8 cellular contexts compared by ENCODE assay signal in the genomic region with DNA sequence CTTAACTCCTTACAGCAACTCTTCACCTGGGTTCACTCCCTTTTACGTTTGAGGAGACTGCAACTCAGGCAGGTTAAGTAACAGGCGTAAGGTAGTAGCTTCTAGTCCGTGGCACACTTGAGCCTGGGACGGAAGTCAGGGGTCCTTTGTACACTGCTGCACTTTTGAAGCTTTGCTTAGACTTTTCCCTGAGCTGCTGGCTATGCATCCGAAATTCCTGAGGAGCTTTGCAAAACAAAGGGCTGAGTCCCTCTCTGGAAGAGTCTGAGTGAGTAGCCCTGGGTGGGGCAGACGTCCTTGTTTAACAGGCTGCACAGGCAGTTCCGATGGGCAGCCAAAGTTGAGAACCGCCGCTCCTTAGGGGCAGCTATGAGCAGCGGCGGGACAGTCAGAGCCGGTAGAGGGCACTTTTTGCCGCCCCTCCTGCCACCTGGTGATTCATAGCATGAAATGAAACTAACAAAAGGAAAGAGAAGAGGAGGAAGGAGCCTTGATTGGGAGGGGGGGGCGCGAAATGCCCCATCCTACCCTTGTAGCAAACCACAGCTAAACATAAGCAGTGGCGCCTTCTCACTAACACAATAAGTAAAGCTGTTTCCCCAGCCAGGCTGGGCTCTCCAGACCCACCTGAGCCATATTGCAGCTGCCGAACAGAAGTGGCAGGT. TPM values are rescaled to one million over a fixed set of nuclear protein-coding genes. Genes with fewer than 3 reads are reported as not detected.
DNase-seq lines count a peak whose midpoint lies in the region; ATAC-seq, FAIRE-seq and TF ChIP-seq lines count a peak whose summit lies in the region.

No MANE protein-coding gene starts in this region.

- intact Hi-C loops in heart left ventricle (cut with DNase I), result loop anchor here in 4 of 10 donors (2.0 to 5.0 kb wide), 4 partner anchors 35 to 52 kb away; a partner anchor contains a TSS
- intact Hi-C loops in psoas muscle (cut with DNase I), result loop anchor here in 1 of 2 donors (5.0 kb wide), 1 partner anchor 217 kb away; no protein-coding TSS in a partner anchor

- no peaks in the 10 kb centered on the region for H3K27me3 ChIP-seq in heart left ventricle
- H3K27me3 ChIP-seq in psoas muscle (ENCODE audit: insufficient read depth in 3 of 3, low read length in 2 of 3), result no peaks in the 10 kb centered on the region

- H3K27ac ChIP-seq in heart left ventricle, result peak overlapping the region in 11 of 12 donors; percentile 28 to 98 (median 94)
- H3K27ac ChIP-seq in psoas muscle, result peak overlapping the region; percentile 94

- in situ Hi-C loops in SK-MEL-5 (cut with HindIII; ENCODE audit: low pct_unique_long_range_greater_than_20kb, low sequenced_read_pairs), result no loop called here

- H3K9me3 ChIP-seq in heart left ventricle (no peaks in the 10 kb centered on the region), psoas muscle (no peaks in the 10 kb centered on the region)

- CTCF ChIA-PET in AG04449 (lab: Yijun Ruan, JAX), result interaction anchor here (0.9 to 5.0 kb wide), 15 partner anchors 8 to 339 kb away, joined by 3 to 40 read pairs (median 5); a partner anchor contains a TSS

- 7 to 9% (median 7%) methylated on average over 16 to 17 of the region's 17 CpGs for WGBS in heart left ventricle, 4 donors
- 6 to 7% (median 6%) methylated on average over 17 of the region's 17 CpGs for WGBS in psoas muscle, 3 donors

- peak overlapping the region; percentile 86 for H3K4me3 ChIP-seq in AG04449 (ENCODE audit: low read depth, low read length)
- H3K4me3 ChIP-seq in heart left ventricle, result peak overlapping the region; percentile 64 to 95 (median 81)
- peak overlapping the region; percentile 96 for H3K4me3 ChIP-seq in psoas muscle

- FAIRE-seq in urothelium cell line (lab: Jason Lieb, UNC), result no peak

- ATAC-seq in GM18861 (IDR thresholded peaks at IDR 0.05; ENCODE audit: unreplicated experiment) (peak; percentile 33), HG03108 (IDR thresholded peaks at IDR 0.05; ENCODE audit: unreplicated experiment) (peak; percentile 50), heart left ventricle (peak; percentile 48 to 62 (median 58)), psoas muscle (peak; percentile 52 to 67 (median 58))

- no peak for DNase-seq in AG04449 (ENCODE audit: low read depth, low spot score)
- DNase-seq in SK-MEL-5 (ENCODE audit: low read depth, low spot score), result peak; percentile 30
- DNase-seq in activated naive CD4-positive, alpha-beta T cell treated with anti-CD3 and anti-CD28 coated beads, Interleukin-2, amount 50 U/mL, for 16 hours, result peak; percentile 72
- peak in 4 of 5 donors; percentile 58 to 75 (median 66) for DNase-seq in heart left ventricle
- peak; percentile 65 to 81 for DNase-seq in psoas muscle
- peak; percentile 81 for DNase-seq in urothelium cell line (ENCODE audit: low spot score)

- peaks cover 0 to 10% (median 7%) of the 10 kb centered on the region in 9 donors for H3K36me3 ChIP-seq in heart left ventricle
- H3K36me3 ChIP-seq in psoas muscle (ENCODE audit: insufficient read depth in 1 of 2, low read depth in 1 of 2), result peaks cover under 1 to 8% of the 10 kb centered on the region in 2 donors

- TF ChIP-seq POLR2A in heart left ventricle (IDR thresholded peaks at IDR 0.05), result no peak

- TF ChIP-seq CTCF in AG04449 (IDR thresholded peaks at IDR 0.05; ENCODE audit: insufficient read depth, low read length, missing control alignments) (peak; percentile 51), heart left ventricle (IDR thresholded peaks at IDR 0.05) (peak in 10 of 12 donors; percentile 5 to 55 (median 38)), psoas muscle (IDR thresholded peaks at IDR 0.05) (peak; percentile 32)

- POLR2A ChIA-PET in AG04449 (lab: Yijun Ruan, JAX), result interaction anchor here (0.7 to 1.0 kb wide), 2 partner anchors 8 to 10 kb away, joined by 3 to 5 read pairs; a partner anchor contains a TSS

- H3K4me1 ChIP-seq in heart left ventricle (peaks cover 0 to 85% (median 68%) of the 10 kb centered on the region in 12 donors), psoas muscle (peaks cover 66% of the 10 kb centered on the region)

RNA-seq across cellular contexts. Expression of a gene that starts 1.4 kb away (rescaled TPM):
- 43.5 and 52.9 TPM in 2 replicates for total RNA-seq in SK-MEL-5 (2014; rRNA removed; shearing (Covaris generic))
- polyA plus RNA-seq in SK-MEL-5 (2015; cell fraction: cytosol; rRNA removed), result 128 and 137 TPM in 2 replicates
- polyA plus RNA-seq in SK-MEL-5 (2015; cell fraction: nucleus; rRNA removed), result 13.5 and 26.3 TPM in 2 replicates
- 100 to 1,000 TPM in 4 of 9 donors, 10 to 100 TPM in 5; 82.9 to 123 (median 96.3) TPM for total RNA-seq in heart left ventricle
- polyA plus RNA-seq in heart left ventricle, result 100 to 1,000 TPM in 1 of 2 donors, 10 to 100 TPM in 1; 71.8 to 131 TPM
- 10 to 100 TPM; 70.2 to 73.4 (median 71.5) TPM for total RNA-seq in psoas muscle
- polyA plus RNA-seq in psoas muscle, result 100 to 1,000 TPM in 1 of 3 donors, 10 to 100 TPM in 2; 69.2 to 130 (median 78.1) TPM

RNA-seq across cellular contexts. Expression of a gene that starts 8.9 kb away (rescaled TPM):
- total RNA-seq in SK-MEL-5 (2014; rRNA removed; shearing (Covaris generic)), result 35.0 and 36.2 TPM in 2 replicates
- polyA plus RNA-seq in SK-MEL-5 (2015; cell fraction: cytosol; rRNA removed), result 72.3 and 78.0 TPM in 2 replicates
- 86.5 and 174 TPM in 2 replicates for polyA plus RNA-seq in SK-MEL-5 (2015; cell fraction: nucleus; rRNA removed)
- total RNA-seq in heart left ventricle (10 to 100 TPM in 2 of 9 donors, 1 to 10 TPM in 7; 3.1 to 16.1 (median 8.5) TPM), psoas muscle (1 to 10 TPM; 3.3 to 7.7 (median 6.1) TPM)
- polyA plus RNA-seq in heart left ventricle (1 to 10 TPM; 7.0 to 8.9 TPM), psoas muscle (1 to 10 TPM; 2.0 to 3.7 (median 2.6) TPM)

RNA-seq across cellular contexts. Expression of a gene that starts 9.0 kb away (rescaled TPM):
- 42.3 and 52.7 TPM in 2 replicates for total RNA-seq in SK-MEL-5 (2014; rRNA removed; shearing (Covaris generic))
- 124 and 152 TPM in 2 replicates for polyA plus RNA-seq in SK-MEL-5 (2015; cell fraction: cytosol; rRNA removed)
- polyA plus RNA-seq in SK-MEL-5 (2015; cell fraction: nucleus; rRNA removed), result 31.8 and 40.3 TPM in 2 replicates
- total RNA-seq in heart left ventricle (10 to 100 TPM; 30.8 to 72.0 (median 40.8) TPM), psoas muscle (10 to 100 TPM; 45.7 to 71.7 (median 63.0) TPM)
- polyA plus RNA-seq in heart left ventricle (10 to 100 TPM; 35.5 to 62.2 TPM), psoas muscle (100 to 1,000 TPM in 1 of 3 donors, 10 to 100 TPM in 2; 56.9 to 109 (median 67.4) TPM)

RNA-seq across cellular contexts. Expression of a gene that starts 36.6 kb away (rescaled TPM):
- 0.75 and 1.1 TPM in 2 replicates for total RNA-seq in SK-MEL-5 (2014; rRNA removed; shearing (Covaris generic))
- polyA plus RNA-seq in SK-MEL-5 (2015; cell fraction: cytosol; rRNA removed), result not detected in 2 replicates
- polyA plus RNA-seq in SK-MEL-5 (2015; cell fraction: nucleus; rRNA removed), result not detected in 2 replicates
- total RNA-seq in heart left ventricle, result 10 to 100 TPM; 11.9 to 85.1 (median 19.1) TPM
- polyA plus RNA-seq in heart left ventricle, result 10 to 100 TPM; 14.8 to 26.4 TPM
- total RNA-seq in psoas muscle, result 10 to 100 TPM in 1 of 4 donors, 1 to 10 TPM in 3; 7.2 to 14.6 (median 8.6) TPM
- 10 to 100 TPM in 1 of 3 donors, 1 to 10 TPM in 2; 7.8 to 10.3 (median 8.2) TPM for polyA plus RNA-seq in psoas muscle

RNA-seq across cellular contexts. Expression of a gene that starts 48.0 kb away (rescaled TPM):
- total RNA-seq in SK-MEL-5 (2014; rRNA removed; shearing (Covaris generic)), result not detected in 2 replicates
- polyA plus RNA-seq in SK-MEL-5 (2015; cell fraction: cytosol; rRNA removed), result not detected in 2 replicates
- polyA plus RNA-seq in SK-MEL-5 (2015; cell fraction: nucleus; rRNA removed), result not detected in 2 replicates
- under 1 TPM in 2 of 9 donors, not detected in 7; 0.30 to 0.95 TPM for total RNA-seq in heart left ventricle
- under 1 TPM; 0.15 to 0.33 TPM for polyA plus RNA-seq in heart left ventricle
- total RNA-seq in psoas muscle, result under 1 TPM in 1 of 4 donors, not detected in 3; 0.29 TPM
- under 1 TPM; 0.18 to 0.52 (median 0.30) TPM for polyA plus RNA-seq in psoas muscle
